18 cellular contexts compared by ENCODE assay signal in genomic region chr3:107028086-107028485, GRCh38.
DNase-seq lines count a peak whose midpoint lies in the region; ATAC-seq, FAIRE-seq and TF ChIP-seq lines count a peak whose summit lies in the region.
"Had no signal": no experiment of that assay in that cellular context is flagged by ENCODE, and none has a peak within 500 bp of the region (broad histone marks: within the 10 kb centered on the region; RNA-seq: fewer than 3 reads in every experiment).

No MANE protein-coding gene starts in this region.

- H3K18ac ChIP-seq in trophoblast cell (ENCODE audit: low read length): no peak overlapping the region

- H4K12ac ChIP-seq in trophoblast cell (ENCODE audit: low read depth, low read length): no peak overlapping the region

- FAIRE-seq in H54 (lab: Jason Lieb, UNC): no peak
- FAIRE-seq: GM18507, H1, HepG2, HTR-8/SVneo had no signal

- H3K9me3 Mint-ChIP-seq in activated naive CD4-positive, alpha-beta T cell treated with anti-CD3 and anti-CD28 coated beads, Interleukin-2, amount 50 U/mL, for 72 hours: no peaks in the 10 kb centered on the region

- no CpG with 5 or more reads among the region's 1 CpG for WGBS in trophoblast cell (ENCODE audit: extremely low coverage, insufficient coverage, insufficient read length)

- H3K27ac Mint-ChIP-seq in activated naive CD4-positive, alpha-beta T cell treated with anti-CD3 and anti-CD28 coated beads, Interleukin-2, amount 50 U/mL, for 72 hours: no peak overlapping the region
- H3K27ac Mint-ChIP-seq: B cell; CD4-positive, alpha-beta T cell had no signal

- H3K9ac ChIP-seq in trophoblast cell (ENCODE audit: low read length): no peak overlapping the region

- H3K36me3 Mint-ChIP-seq in activated naive CD4-positive, alpha-beta T cell treated with anti-CD3 and anti-CD28 coated beads, Interleukin-2, amount 50 U/mL, for 72 hours: no peaks in the 10 kb centered on the region

- no peak for ATAC-seq in activated naive CD4-positive, alpha-beta T cell treated with anti-CD3 and anti-CD28 coated beads, Interleukin-2, amount 50 U/mL, for 72 hours
- no peak for ATAC-seq in GM18867 (IDR thresholded peaks at IDR 0.05; ENCODE audit: unreplicated experiment)
- ATAC-seq: HCT116, HepG2 had no signal

- no peaks in the 10 kb centered on the region for H3K4me1 ChIP-seq in trophoblast cell (ENCODE audit: control insufficient read depth in 1 of 2, insufficient read depth in 2 of 2, low read length in 2 of 2)

- H3K79me1 ChIP-seq in trophoblast cell (ENCODE audit: low read length): no peaks in the 10 kb centered on the region

- no peak overlapping the region for H4K8ac ChIP-seq in trophoblast cell (ENCODE audit: low read depth, low read length)

- TF ChIP-seq POLR2A in H54 (IDR thresholded peaks at IDR 0.05; ENCODE audit: low read depth, low read length): no peak

- no peak overlapping the region for H3K4ac ChIP-seq in trophoblast cell (ENCODE audit: low read depth, low read length)

- no peak overlapping the region for H3K4me2 ChIP-seq in trophoblast cell (ENCODE audit: low read length)

- no peaks in the 10 kb centered on the region for H3K79me2 ChIP-seq in trophoblast cell (ENCODE audit: control insufficient read depth, insufficient read depth, low read length, poor library complexity)

- DNase-seq in foreskin melanocyte (peak; percentile 14), medulla oblongata (ENCODE audit: extremely low spot score) (peak; percentile 75), H54 (ENCODE audit: insufficient read length, low spot score) (no peak), trophoblast cell (no peak)
- no peak for DNase-seq in activated naive CD4-positive, alpha-beta T cell treated with anti-CD3 and anti-CD28 coated beads, Interleukin-2, amount 50 U/mL, for 72 hours (ENCODE audit: low spot score in 2 of 2)
- DNase-seq: ACHN; Calu3; CD4-positive, alpha-beta T cell; DMS 273 treated with DMSO at 0.1 percent for 48 hours had no signal

- H3K27ac ChIP-seq in angular gyrus (ENCODE audit: low read depth, low read length): peak overlapping the region; percentile 92
- peak overlapping the region; percentile 91 for H3K27ac ChIP-seq in temporal lobe (ENCODE audit: low read depth, low read length)
- H3K27ac ChIP-seq in trophoblast cell (ENCODE audit: low read depth, low read length): no peak overlapping the region

- H3K23ac ChIP-seq in trophoblast cell (ENCODE audit: low read length): no peak overlapping the region

- no peaks in the 10 kb centered on the region for H3K9me3 ChIP-seq in trophoblast cell (ENCODE audit: insufficient read depth, low read depth, low read length)

- no peaks in the 10 kb centered on the region for H3K36me3 ChIP-seq in trophoblast cell (ENCODE audit: control insufficient read depth in 1 of 2, insufficient read depth in 2 of 2, low read length in 2 of 2)

- no peak overlapping the region for H2BK5ac ChIP-seq in trophoblast cell (ENCODE audit: low read depth, low read length, poor library complexity)

- no peak overlapping the region for H3K14ac ChIP-seq in trophoblast cell (ENCODE audit: low read length)

- H2AK5ac ChIP-seq in trophoblast cell (ENCODE audit: low read length): no peak overlapping the region

- H3K4me3 ChIP-seq in trophoblast cell (ENCODE audit: low read depth, low read length): no peak overlapping the region

- H3K27me3 ChIP-seq in trophoblast cell (ENCODE audit: insufficient read depth, low read length): no peaks in the 10 kb centered on the region

- no peak overlapping the region for H4K91ac ChIP-seq in trophoblast cell (ENCODE audit: low read depth, low read length)

- no peak overlapping the region for H2BK12ac ChIP-seq in trophoblast cell (ENCODE audit: low read length)

- H2AFZ ChIP-seq in trophoblast cell (ENCODE audit: insufficient read depth, low read length, poor library complexity): no peak overlapping the region

- no peak overlapping the region for H2BK120ac ChIP-seq in trophoblast cell (ENCODE audit: insufficient read depth, low read length, poor library complexity)

Comparison
In these comparisons a context has a peak if more than half of its experiments do, and no peak if none do; other contexts are left out.
1. DNase-seq: peak in foreskin melanocyte (single experiment) and medulla oblongata (single experiment); none in H54 (single experiment), activated naive CD4-positive, alpha-beta T cell treated with anti-CD3 and anti-CD28 coated beads, Interleukin-2, amount 50 U/mL, for 72 hours (0 of 2) and trophoblast cell (0 of 2).